ENCODE assay signal across 8 cellular contexts in genomic region chr13:46341112-46341711, GRCh38. TPM values are rescaled to one million over a fixed set of nuclear protein-coding genes. Genes with fewer than 3 reads are reported as not detected.
DNase-seq lines count a peak whose midpoint lies in the region; ATAC-seq and TF ChIP-seq lines count a peak whose summit lies in the region.

No MANE protein-coding gene starts in this region.

- no peaks in the 10 kb centered on the region for H3K9me3 ChIP-seq in skeletal muscle satellite cell (replicated peaks; ENCODE audit: low read length)

- DNase-seq in CD14-positive monocyte (ENCODE audit: low spot score) = peak; percentile 85
- DNase-seq in activated naive CD8-positive, alpha-beta T cell treated with anti-CD3 and anti-CD28 coated beads, Interleukin-2, amount 50 U/mL, for 24 hours = peak; percentile 35
- DNase-seq in retina = no peak
- DNase-seq in mesothelial cell of epicardium (ENCODE audit: low spot score in 2 of 2, unreplicated experiment in 2 of 2) = no peak

- peaks cover 39% of the 10 kb centered on the region for H3K4me1 ChIP-seq in skeletal muscle satellite cell (ENCODE audit: control insufficient read depth, insufficient read depth, low read length)

- H3K4me3 ChIP-seq in skeletal muscle satellite cell (ENCODE audit: low read length) = no peak overlapping the region

- H3K9me3 Mint-ChIP-seq in CD14-positive monocyte (peaks cover 5 to 11% (median 8%) of the 10 kb centered on the region in 7 donors), mesothelial cell of epicardium (peaks cover 6% of the 10 kb centered on the region)
- peaks cover 5% of the 10 kb centered on the region for H3K9me3 Mint-ChIP-seq in activated naive CD8-positive, alpha-beta T cell treated with anti-CD3 and anti-CD28 coated beads, Interleukin-2, amount 50 U/mL, for 24 hours

- no peaks in the 10 kb centered on the region for H3K36me3 ChIP-seq in skeletal muscle satellite cell (ENCODE audit: insufficient read depth, low read length)

- H3K9ac ChIP-seq in skeletal muscle satellite cell (ENCODE audit: low read depth, low read length) = no peak overlapping the region

- intact Hi-C loops in CD14-positive monocyte (cut with micrococcal nuclease) = loop anchor here (2.0 to 5.0 kb wide), 3 partner anchors 14 to 621 kb away; no protein-coding TSS in a partner anchor

- peak; percentile 62 for ATAC-seq in GM18909 (IDR thresholded peaks at IDR 0.05; ENCODE audit: poor library complexity, unreplicated experiment)
- peak; percentile 57 for ATAC-seq in HG03520 (IDR thresholded peaks at IDR 0.05; ENCODE audit: unreplicated experiment)
- ATAC-seq in activated naive CD8-positive, alpha-beta T cell treated with anti-CD3 and anti-CD28 coated beads, Interleukin-2, amount 50 U/mL, for 24 hours = peak; percentile 98
- no peak for ATAC-seq in GM19397 (IDR thresholded peaks at IDR 0.05; ENCODE audit: unreplicated experiment)

- H3K4me3 Mint-ChIP-seq in CD14-positive monocyte (peak overlapping the region in 1 of 2 donors; percentile 62), mesothelial cell of epicardium (no peak overlapping the region)
- H3K4me3 Mint-ChIP-seq in activated naive CD8-positive, alpha-beta T cell treated with anti-CD3 and anti-CD28 coated beads, Interleukin-2, amount 50 U/mL, for 24 hours = peak overlapping the region; percentile 55

- peaks cover 0 to 5% (median 0%) of the 10 kb centered on the region in 3 donors for H3K27me3 Mint-ChIP-seq in CD14-positive monocyte (ENCODE audit: low read depth in 3 of 3)
- no peaks in the 10 kb centered on the region for H3K27me3 Mint-ChIP-seq in activated naive CD8-positive, alpha-beta T cell treated with anti-CD3 and anti-CD28 coated beads, Interleukin-2, amount 50 U/mL, for 24 hours
- H3K27me3 Mint-ChIP-seq in mesothelial cell of epicardium (ENCODE audit: low read depth) = no peaks in the 10 kb centered on the region

- H3K27ac Mint-ChIP-seq in CD14-positive monocyte (peak overlapping the region; percentile 97 to 100 (median 99)), mesothelial cell of epicardium (no peak overlapping the region)
- peak overlapping the region; percentile 94 for H3K27ac Mint-ChIP-seq in activated naive CD8-positive, alpha-beta T cell treated with anti-CD3 and anti-CD28 coated beads, Interleukin-2, amount 50 U/mL, for 24 hours

- H3K27me3 ChIP-seq in skeletal muscle satellite cell (ENCODE audit: control insufficient read depth, insufficient read depth, low read length) = no peaks in the 10 kb centered on the region

- peak overlapping the region; percentile 3 for H3K4me2 ChIP-seq in skeletal muscle satellite cell (ENCODE audit: low read length)

- peaks cover 47 to 50% of the 10 kb centered on the region in 2 donors for H3K36me3 Mint-ChIP-seq in CD14-positive monocyte
- H3K36me3 Mint-ChIP-seq in activated naive CD8-positive, alpha-beta T cell treated with anti-CD3 and anti-CD28 coated beads, Interleukin-2, amount 50 U/mL, for 24 hours (ENCODE audit: low read depth) = peaks cover 7% of the 10 kb centered on the region
- H3K36me3 Mint-ChIP-seq in mesothelial cell of epicardium = peaks cover 4% of the 10 kb centered on the region

- H3K4me1 Mint-ChIP-seq in CD14-positive monocyte (peaks cover 56% of the 10 kb centered on the region), mesothelial cell of epicardium (peaks cover 28% of the 10 kb centered on the region)
- peaks cover 49% of the 10 kb centered on the region for H3K4me1 Mint-ChIP-seq in activated naive CD8-positive, alpha-beta T cell treated with anti-CD3 and anti-CD28 coated beads, Interleukin-2, amount 50 U/mL, for 24 hours

- TF ChIP-seq CTCF in CD14-positive monocyte (IDR thresholded peaks at IDR 0.05) (no peak), mesothelial cell of epicardium (IDR thresholded peaks at IDR 0.05; ENCODE audit: unreplicated experiment) (no peak)

RNA-seq across cellular contexts. Expression of gene RUBCNL, which starts 45.8 kb away (rescaled TPM):
- 1 to 10 TPM; 1.5 to 2.8 TPM for polyA plus RNA-seq in CD14-positive monocyte
- 2.0 and 3.3 TPM in 2 replicates for total RNA-seq in skeletal muscle satellite cell (2012; rRNA removed)
- total RNA-seq in mesothelial cell of epicardium = 2.4 to 3.2 TPM (median 2.8 TPM) in 3 replicates

Comparison
In these comparisons a context has a peak if more than half of its experiments do, and no peak if none do; other contexts are left out.
1. DNase-seq: peak in CD14-positive monocyte (single experiment) and activated naive CD8-positive, alpha-beta T cell treated with anti-CD3 and anti-CD28 coated beads, Interleukin-2, amount 50 U/mL, for 24 hours (single experiment); none in retina (single experiment) and mesothelial cell of epicardium (0 of 2).